ENCODE assay signal across 1 cellular context in genomic region chr2:20682166-20682565, GRCh38.
A peak's percentile ranks its signal among the peaks of the same experiment; 100 is the strongest.
TF ChIP-seq lines count a peak whose summit lies in the region.

No MANE protein-coding gene starts in this region.

TF ChIP-seq in HepG2, 621 proteins besides CTCF, POLR2A, EP300 and RAD21 (continued from another document):
- 0 out of 2 replicates have a peak, but pooled peaks have one; percentile 66 for TF ChIP-seq THRA (CRISPR knock-in tag; IDR thresholded peaks at IDR 0.05; ENCODE audit: borderline replicate concordance)
- TF ChIP-seq ZNF629 (CRISPR knock-in tag; conservative IDR thresholded peaks at IDR 0.05), result no peak
